ENCODE assay signal across 9 cellular contexts in the genomic region with DNA sequence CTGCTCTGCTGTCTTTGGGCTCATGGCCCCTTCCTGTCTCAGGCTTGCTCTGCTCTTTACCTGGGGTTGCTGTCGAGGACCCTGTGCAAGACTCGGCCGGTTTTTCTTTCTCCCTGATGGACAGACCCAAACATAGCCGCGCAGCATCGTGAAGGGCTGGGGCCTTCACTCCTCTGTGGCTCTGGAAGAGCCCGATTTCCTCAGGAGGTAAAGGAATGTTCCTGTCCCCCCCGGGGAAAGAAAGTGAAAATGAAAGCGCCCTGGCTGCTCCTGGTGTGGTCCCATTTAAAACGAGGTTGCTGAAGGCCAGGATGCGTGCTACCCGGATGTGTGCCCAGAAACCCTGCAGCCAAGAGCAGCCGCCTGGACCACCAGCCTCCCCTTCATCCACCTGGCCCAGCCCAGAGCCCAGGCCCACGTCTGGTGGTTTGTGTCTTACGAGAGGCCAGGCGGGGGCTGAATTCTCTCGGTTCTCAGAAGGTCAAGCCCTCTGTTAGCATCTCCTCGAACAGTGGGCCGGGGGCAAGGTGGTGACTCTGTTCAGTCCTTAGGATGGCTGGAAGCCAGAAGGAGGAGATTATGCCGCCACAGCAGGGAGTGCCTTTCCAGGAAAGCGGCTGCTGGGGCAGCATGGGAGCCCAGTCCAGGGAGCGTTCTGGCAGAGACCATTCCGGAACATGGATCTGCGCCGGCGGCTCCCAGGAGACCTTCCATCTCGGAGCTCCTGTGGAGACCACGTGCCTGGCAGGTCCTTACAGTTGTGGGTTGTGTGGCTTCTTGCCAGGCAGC. TPM values are rescaled to one million over a fixed set of nuclear protein-coding genes. Genes with fewer than 3 reads are reported as not detected.
A peak's percentile ranks its signal among the peaks of the same experiment; 100 is the strongest.
DNase-seq lines count a peak whose midpoint lies in the region; ATAC-seq, FAIRE-seq and TF ChIP-seq lines count a peak whose summit lies in the region.
"Had no signal": no experiment of that assay in that cellular context is flagged by ENCODE, and none has a peak within 500 bp of the region (broad histone marks: within the 10 kb centered on the region; RNA-seq: fewer than 3 reads in every experiment).

No MANE protein-coding gene starts in this region.

- no peak overlapping the region for H2BK120ac ChIP-seq in H1 (replicated peaks; ENCODE audit: low read depth, low read length)

- no peaks in the 10 kb centered on the region for H3K36me3 ChIP-seq in H1 (ENCODE audit: control insufficient read depth in 2 of 4, insufficient read depth in 4 of 4, low read length in 3 of 4)
- H3K36me3 ChIP-seq in mucosa of descending colon (ENCODE audit: low read depth) = peaks cover 5% of the 10 kb centered on the region
- H3K36me3 ChIP-seq in vagina = peaks cover 0 to 8% of the 10 kb centered on the region in 2 donors

- TF ChIP-seq CTCF in H1 (IDR thresholded peaks at IDR 0.05; ENCODE audit: control extremely low read depth in 1 of 3, insufficient read depth in 1 of 3, low read depth in 1 of 3, low read length in 3 of 3) = no peak
- no peak for TF ChIP-seq CTCF in mucosa of descending colon (IDR thresholded peaks at IDR 0.05)
- no peak for TF ChIP-seq CTCF in vagina (IDR thresholded peaks at IDR 0.05)

- H3K23me2 ChIP-seq in H1 (ENCODE audit: low read depth, low read length) = peaks cover 5% of the 10 kb centered on the region; the same call in 1 of the 2 replicates

- H2BK15ac ChIP-seq in H1 (ENCODE audit: low read length) = no peak overlapping the region

- peaks cover 0 to 43% of the 10 kb centered on the region in 2 experiments; a peak in 3 of 4 replicates for H3K79me2 ChIP-seq in H1 (ENCODE audit: control insufficient read depth in 1 of 2, insufficient read depth in 2 of 2, low read length in 2 of 2)

- no peak overlapping the region for H4K5ac ChIP-seq in H1 (ENCODE audit: insufficient read length, low read depth, low read length)

- peak; percentile 15 for ATAC-seq in mucosa of descending colon
- no peak for ATAC-seq in HG02610 (IDR thresholded peaks at IDR 0.05; ENCODE audit: unreplicated experiment)
- no peak for ATAC-seq in GM21717 (IDR thresholded peaks at IDR 0.05; ENCODE audit: unreplicated experiment)

- TF ChIP-seq EP300 in H1 (IDR thresholded peaks at IDR 0.05; ENCODE audit: borderline replicate concordance in 1 of 2, low read depth in 2 of 2, low read length in 2 of 2) = no peak

- H3K4me3 ChIP-seq in H1 (ENCODE audit: extremely low read depth in 1 of 4, insufficient read depth in 2 of 4, low read depth in 3 of 4, low read length in 4 of 4) (peak overlapping the region; percentile 80 to 93 (median 88)), mucosa of descending colon (peak overlapping the region; percentile 62), vagina (peak overlapping the region; percentile 78 to 89)

- H2BK20ac ChIP-seq in H1 (ENCODE audit: low read length) = no peak overlapping the region

- H2AFZ ChIP-seq in H1 (ENCODE audit: low read length) = no peak overlapping the region

- TF ChIP-seq RAD21 in H1 (IDR thresholded peaks at IDR 0.05 in 1 of 2, conservative IDR thresholded peaks at IDR 0.05 in 1 of 2; ENCODE audit: low read depth in 2 of 2, low read length in 2 of 2) = no peak

- H3K4me1 ChIP-seq in H1 (replicated peaks in 1 of 4; ENCODE audit: control insufficient read depth in 3 of 4, insufficient read depth in 4 of 4, low read length in 3 of 4) = peaks cover 0 to 10% (median 6%) of the 10 kb centered on the region in 4 experiments; a peak in 5 of 7 replicates
- H3K4me1 ChIP-seq in mucosa of descending colon (ENCODE audit: low read depth) = peaks cover 28% of the 10 kb centered on the region
- H3K4me1 ChIP-seq in vagina = peaks cover 54% of the 10 kb centered on the region

- H3K9me3 ChIP-seq in H1 (ENCODE audit: insufficient read depth in 2 of 2, low read depth in 1 of 2, low read length in 1 of 2) (no peaks in the 10 kb centered on the region), mucosa of descending colon (no peaks in the 10 kb centered on the region), vagina (no peaks in the 10 kb centered on the region)

- POLR2A ChIA-PET in H1 (lab: Charles Lee; ENCODE audit: partially characterized antibody) = interaction anchor here (0.9 to 3.9 kb wide), 9 partner anchors 9 to 73 kb away, joined by 3 to 30 read pairs (median 4); partner anchors contain the start of genes GJC2 and IBA57

- H4K91ac ChIP-seq in H1 (replicated peaks; ENCODE audit: insufficient read length, low read length) = no peak overlapping the region

- no peak overlapping the region for H2BK12ac ChIP-seq in H1 (ENCODE audit: low read depth, low read length)

- H4K8ac ChIP-seq in H1 (ENCODE audit: extremely low read depth, insufficient read depth, low read length) = peak overlapping the region; percentile 51; the same call in 1 of the 2 replicates

- no peak for FAIRE-seq in H1 (lab: Jason Lieb, UNC)
- FAIRE-seq: endometrium had no signal

- H3K56ac ChIP-seq in H1 (replicated peaks; ENCODE audit: insufficient read length, low read depth, low read length) = peak overlapping the region; percentile 10

- H3K14ac ChIP-seq in H1 (ENCODE audit: insufficient read length) = no peak overlapping the region

- DNase-seq in activated CD4-positive, alpha-beta T cell treated with anti-CD3 and anti-CD28 coated beads for 48 hours = peak; percentile 43
- DNase-seq in activated CD4-positive, alpha-beta T cell treated with anti-CD3 and anti-CD28 coated beads, Interleukin-2, amount 50 U/mL, for 1 hour = no peak
- DNase-seq in SW480 (ENCODE audit: low spot score) (peak; percentile 37), H1 (ENCODE audit: low read depth in 1 of 2, low spot score in 2 of 2) (no peak), mucosa of descending colon (peak; percentile 62 to 76 (median 62)), vagina (ENCODE audit: extremely low spot score in 2 of 2) (peak in 1 of 2 donors; percentile 89)

- 83% methylated on average over 26 of the region's 28 CpGs; no CpG with 5 or more reads in 1 of the 2 experiments for WGBS in H1 (ENCODE audit: extremely low coverage in 1 of 2, insufficient coverage in 1 of 2, insufficient read length in 1 of 2, insufficient replicate concordance in 2 of 2, low coverage in 1 of 2, low lambda C conversion rate in 2 of 2, missing lambda C conversion rate in 1 of 2), 2 experiments

- peak overlapping the region; percentile 67 to 88 for H3K4me2 ChIP-seq in H1 (ENCODE audit: insufficient read depth in 1 of 2, low read depth in 2 of 2, low read length in 2 of 2)

- H2AK5ac ChIP-seq in H1 (ENCODE audit: low read depth, low read length) = no peak overlapping the region

- no peak for TF ChIP-seq POLR2A in H1 (IDR thresholded peaks at IDR 0.05; ENCODE audit: control extremely low read depth in 1 of 2, low read depth in 2 of 2, low read length in 2 of 2)
- TF ChIP-seq POLR2A in vagina (IDR thresholded peaks at IDR 0.05) = no peak

- CTCF ChIA-PET in H1 (lab: Charles Lee; ENCODE audit: partially characterized antibody) = interaction anchor here (0.8 to 1.5 kb wide), 5 partner anchors 10 to 132 kb away, joined by 3 read pairs; no protein-coding TSS in a partner anchor

- H3K18ac ChIP-seq in H1 (ENCODE audit: extremely low read depth, low read length) = no peak overlapping the region

- H3K23ac ChIP-seq in H1 (ENCODE audit: insufficient read length) = no peak overlapping the region

- H3K79me1 ChIP-seq in H1 (ENCODE audit: low read depth, low read length) = peaks cover 23% of the 10 kb centered on the region

- intact Hi-C loops in mucosa of descending colon (cut with DNase I, micrococcal nuclease) = no loop called here
- intact Hi-C loops in vagina (cut with DNase I) = loop anchor here (2.0 to 5.0 kb wide), 2 partner anchors 24 to 266 kb away; partner anchors contain the start of genes IBA57 and TRIM11

- H3K27me3 ChIP-seq in H1 (replicated peaks in 1 of 4; ENCODE audit: control insufficient read depth in 3 of 4, extremely low read depth in 1 of 4, insufficient read depth in 3 of 4, low read length in 3 of 4) (peaks cover 0 to 13% (median 1%) of the 10 kb centered on the region in 4 experiments; a peak in 3 of 7 replicates), vagina (no peaks in the 10 kb centered on the region)

- peak overlapping the region; percentile 36 to 97 (median 90); a peak in 6 of 7 replicates for H3K9ac ChIP-seq in H1 (replicated peaks in 1 of 4; ENCODE audit: extremely low read depth in 1 of 4, low read depth in 3 of 4, low read length in 3 of 4)

- H4K20me1 ChIP-seq in H1 (replicated peaks in 1 of 2; ENCODE audit: control insufficient read depth in 1 of 2, insufficient read depth in 2 of 2, low read length in 2 of 2) = peaks cover 8 to 22% of the 10 kb centered on the region in 2 experiments

- H3K27ac ChIP-seq in H1 (ENCODE audit: low read depth, low read length) (no peak overlapping the region), vagina (peak overlapping the region; percentile 96)

- no peak overlapping the region for H3K4ac ChIP-seq in H1 (replicated peaks; ENCODE audit: insufficient read length, low read depth, low read length)

- no peak overlapping the region for H2BK5ac ChIP-seq in H1 (ENCODE audit: low read depth, low read length)

RNA-seq across cellular contexts. Expression of gene GUK1, which starts 1.2 kb away (rescaled TPM):
- total RNA-seq in H1 (2021; fragmentation: NEBNext Ultra II Directional; extraction: Animal tissue kit (Norgen Biotek cat#: 25700)) = 68.5 TPM in 2 replicates
- polyA plus RNA-seq in H1 (2011; rRNA removed) = 182 and 183 TPM in 2 replicates
- 167 TPM for polyA plus RNA-seq in H1 (2011; cell fraction: cytosol; rRNA removed)
- 249 TPM for polyA plus RNA-seq in H1 (2011; cell fraction: nucleus; rRNA removed)
- polyA plus RNA-seq in H1 (2012, experiment 1 of 2) = 36.2 to 105 TPM (median 94.7 TPM) in 4 replicates
- 106 TPM for polyA plus RNA-seq in H1 (2012, experiment 2 of 2)
- 97.5 TPM for polyA plus RNA-seq in H1 (2013, experiment 1 of 2)
- 90.9 TPM for polyA plus RNA-seq in H1 (2013, experiment 2 of 2)
- polyA minus RNA-seq in H1 (2011; rRNA and poly(A)+ RNA removed) = 25.4 and 32.8 TPM in 2 replicates
- polyA minus RNA-seq in H1 (2011; cell fraction: cytosol; rRNA and poly(A)+ RNA removed) = 33.8 TPM
- 70.3 TPM for polyA minus RNA-seq in H1 (2011; cell fraction: nucleus; rRNA and poly(A)+ RNA removed)
- total RNA-seq in mucosa of descending colon = 100 to 1,000 TPM; 165 to 182 (median 178) TPM
- 299 TPM for total RNA-seq in vagina

RNA-seq across cellular contexts. Expression of gene GJC2, which starts 8.5 kb away (rescaled TPM):
- total RNA-seq in H1 (2021; fragmentation: NEBNext Ultra II Directional; extraction: Animal tissue kit (Norgen Biotek cat#: 25700)) = 0.54 and 0.55 TPM in 2 replicates
- 0.17 and 0.28 TPM in 2 replicates for polyA plus RNA-seq in H1 (2011; rRNA removed)
- 0.27 TPM for polyA plus RNA-seq in H1 (2011; cell fraction: cytosol; rRNA removed)
- polyA plus RNA-seq in H1 (2011; cell fraction: nucleus; rRNA removed) = 0.54 TPM
- polyA plus RNA-seq in H1 (2012, experiment 1 of 2) = 0.25 to 0.57 TPM (median 0.40 TPM) in 4 replicates
- 0.10 TPM for polyA plus RNA-seq in H1 (2012, experiment 2 of 2)
- polyA plus RNA-seq in H1 (2013, experiment 1 of 2) = 0.36 TPM
- 0.40 TPM for polyA plus RNA-seq in H1 (2013, experiment 2 of 2)
- polyA minus RNA-seq in H1 (2011; rRNA and poly(A)+ RNA removed) = 0.16 and 0.22 TPM in 2 replicates
- polyA minus RNA-seq in H1 (2011; cell fraction: cytosol; rRNA and poly(A)+ RNA removed) = not detected
- polyA minus RNA-seq in H1 (2011; cell fraction: nucleus; rRNA and poly(A)+ RNA removed) = 0.60 TPM
- total RNA-seq in mucosa of descending colon = 1 to 10 TPM in 2 of 3 donors, under 1 TPM in 1; 0.55 to 8.9 (median 1.5) TPM
- 4.4 TPM for total RNA-seq in vagina

RNA-seq across cellular contexts. Expression of gene IBA57, which starts 24.3 kb away (rescaled TPM):
- 5.9 and 7.8 TPM in 2 replicates for total RNA-seq in H1 (2021; fragmentation: NEBNext Ultra II Directional; extraction: Animal tissue kit (Norgen Biotek cat#: 25700))
- polyA plus RNA-seq in H1 (2011; rRNA removed) = 2.6 and 5.3 TPM in 2 replicates
- 4.6 TPM for polyA plus RNA-seq in H1 (2011; cell fraction: cytosol; rRNA removed)
- 7.1 TPM for polyA plus RNA-seq in H1 (2011; cell fraction: nucleus; rRNA removed)
- 2.9 to 3.9 TPM (median 3.6 TPM) in 4 replicates for polyA plus RNA-seq in H1 (2012, experiment 1 of 2)
- polyA plus RNA-seq in H1 (2012, experiment 2 of 2) = 1.6 TPM
- polyA plus RNA-seq in H1 (2013, experiment 1 of 2) = 2.3 TPM
- 2.3 TPM for polyA plus RNA-seq in H1 (2013, experiment 2 of 2)
- 3.2 and 3.3 TPM in 2 replicates for polyA minus RNA-seq in H1 (2011; rRNA and poly(A)+ RNA removed)
- polyA minus RNA-seq in H1 (2011; cell fraction: cytosol; rRNA and poly(A)+ RNA removed) = 2.8 TPM
- polyA minus RNA-seq in H1 (2011; cell fraction: nucleus; rRNA and poly(A)+ RNA removed) = 8.4 TPM
- total RNA-seq in mucosa of descending colon (10 to 100 TPM; 11.5 to 12.9 (median 11.8) TPM), vagina (3.4 TPM)

RNA-seq across cellular contexts. Expression of gene MRPL55, which starts 32.2 kb away (rescaled TPM):
- total RNA-seq in H1 (2021; fragmentation: NEBNext Ultra II Directional; extraction: Animal tissue kit (Norgen Biotek cat#: 25700)) = 59.0 and 62.7 TPM in 2 replicates
- polyA plus RNA-seq in H1 (2011; rRNA removed) = 244 and 249 TPM in 2 replicates
- 186 TPM for polyA plus RNA-seq in H1 (2011; cell fraction: cytosol; rRNA removed)
- polyA plus RNA-seq in H1 (2011; cell fraction: nucleus; rRNA removed) = 157 TPM
- polyA plus RNA-seq in H1 (2012, experiment 1 of 2) = 31.0 to 91.5 TPM (median 85.9 TPM) in 4 replicates
- 110 TPM for polyA plus RNA-seq in H1 (2012, experiment 2 of 2)
- polyA plus RNA-seq in H1 (2013, experiment 1 of 2) = 72.3 TPM
- 69.2 TPM for polyA plus RNA-seq in H1 (2013, experiment 2 of 2)
- polyA minus RNA-seq in H1 (2011; rRNA and poly(A)+ RNA removed) = 30.6 and 36.8 TPM in 2 replicates
- polyA minus RNA-seq in H1 (2011; cell fraction: cytosol; rRNA and poly(A)+ RNA removed) = 38.5 TPM
- 46.7 TPM for polyA minus RNA-seq in H1 (2011; cell fraction: nucleus; rRNA and poly(A)+ RNA removed)
- total RNA-seq in mucosa of descending colon (10 to 100 TPM; 24.3 to 42.1 (median 37.3) TPM), vagina (73.7 TPM)

RNA-seq across cellular contexts. Expression of gene C1orf35, which starts 38.2 kb away (rescaled TPM):
- 19.9 and 22.5 TPM in 2 replicates for total RNA-seq in H1 (2021; fragmentation: NEBNext Ultra II Directional; extraction: Animal tissue kit (Norgen Biotek cat#: 25700))
- 18.6 and 28.5 TPM in 2 replicates for polyA plus RNA-seq in H1 (2011; rRNA removed)
- polyA plus RNA-seq in H1 (2011; cell fraction: cytosol; rRNA removed) = 23.7 TPM
- 41.3 TPM for polyA plus RNA-seq in H1 (2011; cell fraction: nucleus; rRNA removed)
- polyA plus RNA-seq in H1 (2012, experiment 1 of 2) = 15.0 to 30.9 TPM (median 25.2 TPM) in 4 replicates
- polyA plus RNA-seq in H1 (2012, experiment 2 of 2) = 17.1 TPM
- polyA plus RNA-seq in H1 (2013, experiment 1 of 2) = 26.2 TPM
- polyA plus RNA-seq in H1 (2013, experiment 2 of 2) = 25.8 TPM
- 1.3 and 1.4 TPM in 2 replicates for polyA minus RNA-seq in H1 (2011; rRNA and poly(A)+ RNA removed)
- 4.6 TPM for polyA minus RNA-seq in H1 (2011; cell fraction: cytosol; rRNA and poly(A)+ RNA removed)
- polyA minus RNA-seq in H1 (2011; cell fraction: nucleus; rRNA and poly(A)+ RNA removed) = 5.5 TPM
- total RNA-seq in mucosa of descending colon (10 to 100 TPM; 10.6 to 15.7 (median 13.9) TPM), vagina (14.7 TPM)

Comparison
In these comparisons a context has a peak if more than half of its experiments do, and no peak if none do; other contexts are left out.
1. DNase-seq: peak in activated CD4-positive, alpha-beta T cell treated with anti-CD3 and anti-CD28 coated beads for 48 hours (single experiment), SW480 (single experiment) and mucosa of descending colon (3 of 3); none in activated CD4-positive, alpha-beta T cell treated with anti-CD3 and anti-CD28 coated beads, Interleukin-2, amount 50 U/mL, for 1 hour (single experiment) and H1 (0 of 2).
2. Peak in every context shown above with its lines, with median percentiles within 50 percentile points of each other: H3K4me3 ChIP-seq.